In genomic region chr2:45888167-45888566, GRCh38 we compare ENCODE assay signal across 15 cellular contexts.
DNase-seq lines count a peak whose midpoint lies in the region; ATAC-seq and TF ChIP-seq lines count a peak whose summit lies in the region.
"Had no signal": no experiment of that assay in that cellular context is flagged by ENCODE, and none has a peak within 500 bp of the region (broad histone marks: within the 10 kb centered on the region; RNA-seq: fewer than 3 reads in every experiment).

No MANE protein-coding gene starts in this region.

- CTCF ChIA-PET in SK-N-SH (lab: Yijun Ruan, JAX) = interaction anchor here (0.6 to 3.1 kb wide), 6 partner anchors 10 to 236 kb away, joined by 3 to 10 read pairs (median 3); partner anchors contain the start of gene PRKCE

- H3F3A ChIP-seq in SK-N-SH (replicated peaks; ENCODE audit: insufficient read depth) = no peaks in the 10 kb centered on the region

- no peak overlapping the region for H3K4me2 ChIP-seq in SK-N-SH

- H3K27ac ChIP-seq in HL-60 (replicated peaks) (peak overlapping the region; percentile 63), SK-N-SH (ENCODE audit: low read depth in 2 of 2, low read length in 1 of 2) (no peak overlapping the region)
- H3K27ac ChIP-seq: RWPE1, VCaP had no signal

- H3K27me3 ChIP-seq in HL-60 (ENCODE audit: insufficient read depth, poor library complexity, severe bottlenecking) (no peaks in the 10 kb centered on the region), adipocyte (replicated peaks; ENCODE audit: control insufficient read depth, insufficient read depth, low read length) (no peaks in the 10 kb centered on the region), SK-N-SH (ENCODE audit: insufficient read depth) (no peaks in the 10 kb centered on the region)

- no peaks in the 10 kb centered on the region for H4K20me1 ChIP-seq in SK-N-SH (ENCODE audit: insufficient read depth)

- DNase-seq in AG20443 (ENCODE audit: low spot score) (peak; percentile 62), HL-60 (ENCODE audit: low read depth in 1 of 2, low spot score in 1 of 2) (peak in 1 of 2 experiments; percentile 50), adipocyte (ENCODE audit: low read depth) (peak; percentile 76), medulla oblongata (ENCODE audit: extremely low spot score) (peak; percentile 40), SK-N-SH (no peak), KG1 (lab: John Stamatoyannopoulos, UW) (no peak), NCI-H2107 treated with DMSO at 0.1 percent for 48 hours (lab: John Stamatoyannopoulos, UW; ENCODE audit: unreplicated experiment) (no peak)
- DNase-seq: activated CD8-positive, alpha-beta memory T cell treated with anti-CD3 and anti-CD28 coated beads, Interleukin-2, amount 50 U/mL, for 48 hours; COR-L47; naive B cell; NCI-H2081 treated with DMSO at 0.1 percent for 48 hours had no signal

- POLR2A ChIA-PET in SK-N-SH (lab: Yijun Ruan, JAX) = no interaction called here

- no peaks in the 10 kb centered on the region for H3K9me3 ChIP-seq in adipocyte (ENCODE audit: control insufficient read depth, low read length)
- H3K9me3 ChIP-seq in SK-N-SH = no peaks in the 10 kb centered on the region

- H3K9ac ChIP-seq in adipocyte (ENCODE audit: low read length) (no peak overlapping the region), SK-N-SH (no peak overlapping the region)

- H3K36me3 ChIP-seq in adipocyte (ENCODE audit: control insufficient read depth, insufficient read depth, low read length, severe bottlenecking) (no peaks in the 10 kb centered on the region), SK-N-SH (replicated peaks in 1 of 2; ENCODE audit: control insufficient read depth in 1 of 2, insufficient read depth in 2 of 2, low read length in 1 of 2) (no peaks in the 10 kb centered on the region)

- H3K4me1 ChIP-seq in adipocyte (ENCODE audit: control insufficient read depth, insufficient read depth, low read length) = peaks cover 90% of the 10 kb centered on the region
- peaks cover 9 to 53% of the 10 kb centered on the region in 2 experiments; a peak in 2 of 4 replicates for H3K4me1 ChIP-seq in SK-N-SH (ENCODE audit: control insufficient read depth in 1 of 2, insufficient read depth in 2 of 2, low read depth in 1 of 2, low read length in 1 of 2)

- H3K4me3 ChIP-seq in HL-60 (replicated peaks; ENCODE audit: insufficient read depth, low read length) = no peak overlapping the region
- H3K4me3 ChIP-seq in adipocyte (ENCODE audit: low read length) = no peak overlapping the region
- H3K4me3 ChIP-seq in SK-N-SH (ENCODE audit: low read depth in 2 of 2, low read length in 1 of 2) = no peak overlapping the region

- ATAC-seq in GM18498 (IDR thresholded peaks at IDR 0.05; ENCODE audit: unreplicated experiment) = no peak
- ATAC-seq: HepG2 had no signal

- no peak for TF ChIP-seq CTCF in HL-60 (IDR thresholded peaks at IDR 0.05; ENCODE audit: insufficient read depth, low read length)
- no peak for TF ChIP-seq CTCF in SK-N-SH (IDR thresholded peaks at IDR 0.05)

- no peak for TF ChIP-seq RAD21 in SK-N-SH (IDR thresholded peaks at IDR 0.05; ENCODE audit: low read length)

- no peak for TF ChIP-seq EP300 in SK-N-SH (IDR thresholded peaks at IDR 0.05; ENCODE audit: borderline replicate concordance in 1 of 2, low read depth in 1 of 2, low read length in 1 of 2)

- no peaks in the 10 kb centered on the region for H3K9me2 ChIP-seq in SK-N-SH

- WGBS in SK-N-SH (ENCODE audit: low lambda C conversion rate) = 96% methylated on average over 3 of the region's 3 CpGs

- H2AFZ ChIP-seq in SK-N-SH (ENCODE audit: low read depth) = no peak overlapping the region

- H3K79me2 ChIP-seq in SK-N-SH (ENCODE audit: insufficient read depth) = no peaks in the 10 kb centered on the region

TF ChIP-seq in SK-N-SH, 30 proteins besides CTCF, POLR2A, EP300 and RAD21:
- TF ChIP-seq FOXJ3 (CRISPR knock-in tag; IDR thresholded peaks at IDR 0.05) (no peak), GATA2 (CRISPR knock-in tag; IDR thresholded peaks at IDR 0.05) (no peak), MXI1 (IDR thresholded peaks at IDR 0.05; ENCODE audit: low read depth, low read length) (no peak), EZH2phosphoT487 (IDR thresholded peaks at IDR 0.05; ENCODE audit: borderline replicate concordance, low read depth) (no peak), POLR2AphosphoS5 (IDR thresholded peaks at IDR 0.05; ENCODE audit: low read depth, low read length) (no peak), SIN3A (IDR thresholded peaks at IDR 0.05; ENCODE audit: borderline replicate concordance, low read depth, low read length) (no peak), REST (IDR thresholded peaks at IDR 0.05; ENCODE audit: low read depth, low read length) (no peak), RCOR1 (IDR thresholded peaks at IDR 0.05; ENCODE audit: low read length) (no peak), RFX5 (IDR thresholded peaks at IDR 0.05; ENCODE audit: low read length) (no peak)
- TF ChIP-seq, protein P1, sequence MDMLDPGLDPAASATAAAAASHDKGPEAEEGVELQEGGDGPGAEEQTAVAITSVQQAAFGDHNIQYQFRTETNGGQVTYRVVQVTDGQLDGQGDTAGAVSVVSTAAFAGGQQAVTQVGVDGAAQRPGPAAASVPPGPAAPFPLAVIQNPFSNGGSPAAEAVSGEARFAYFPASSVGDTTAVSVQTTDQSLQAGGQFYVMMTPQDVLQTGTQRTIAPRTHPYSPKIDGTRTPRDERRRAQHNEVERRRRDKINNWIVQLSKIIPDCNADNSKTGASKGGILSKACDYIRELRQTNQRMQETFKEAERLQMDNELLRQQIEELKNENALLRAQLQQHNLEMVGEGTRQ (IDR thresholded peaks at IDR 0.05; ENCODE audit: borderline replicate concordance, low read depth, low read length) = no peak
- TF ChIP-seq, protein P2, sequence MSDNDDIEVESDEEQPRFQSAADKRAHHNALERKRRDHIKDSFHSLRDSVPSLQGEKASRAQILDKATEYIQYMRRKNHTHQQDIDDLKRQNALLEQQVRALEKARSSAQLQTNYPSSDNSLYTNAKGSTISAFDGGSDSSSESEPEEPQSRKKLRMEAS (IDR thresholded peaks at IDR 0.05; ENCODE audit: low read depth) = no peak
- TF ChIP-seq, protein P3, sequence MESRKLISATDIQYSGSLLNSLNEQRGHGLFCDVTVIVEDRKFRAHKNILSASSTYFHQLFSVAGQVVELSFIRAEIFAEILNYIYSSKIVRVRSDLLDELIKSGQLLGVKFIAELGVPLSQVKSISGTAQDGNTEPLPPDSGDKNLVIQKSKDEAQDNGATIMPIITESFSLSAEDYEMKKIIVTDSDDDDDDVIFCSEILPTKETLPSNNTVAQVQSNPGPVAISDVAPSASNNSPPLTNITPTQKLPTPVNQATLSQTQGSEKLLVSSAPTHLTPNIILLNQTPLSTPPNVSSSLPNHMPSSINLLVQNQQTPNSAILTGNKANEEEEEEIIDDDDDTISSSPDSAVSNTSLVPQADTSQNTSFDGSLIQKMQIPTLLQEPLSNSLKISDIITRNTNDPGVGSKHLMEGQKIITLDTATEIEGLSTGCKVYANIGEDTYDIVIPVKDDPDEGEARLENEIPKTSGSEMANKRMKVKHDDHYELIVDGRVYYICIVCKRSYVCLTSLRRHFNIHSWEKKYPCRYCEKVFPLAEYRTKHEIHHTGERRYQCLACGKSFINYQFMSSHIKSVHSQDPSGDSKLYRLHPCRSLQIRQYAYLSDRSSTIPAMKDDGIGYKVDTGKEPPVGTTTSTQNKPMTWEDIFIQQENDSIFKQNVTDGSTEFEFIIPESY (IDR thresholded peaks at IDR 0.05; ENCODE audit: borderline replicate concordance, low read depth) = no peak

Comparison
In these comparisons a context has a peak if more than half of its experiments do, and no peak if none do; other contexts are left out.
1. DNase-seq: peak in AG20443 (single experiment), adipocyte (single experiment) and medulla oblongata (single experiment); none in SK-N-SH (single experiment), KG1 (single experiment) and NCI-H2107 treated with DMSO at 0.1 percent for 48 hours (single experiment).